9 cellular contexts compared by ENCODE assay signal in genomic region chr21:42218836-42219605, GRCh38. TPM values are rescaled to one million over a fixed set of nuclear protein-coding genes. Genes with fewer than 3 reads are reported as not detected.
A peak's percentile ranks its signal among the peaks of the same experiment; 100 is the strongest.
DNase-seq lines count a peak whose midpoint lies in the region; ATAC-seq and TF ChIP-seq lines count a peak whose summit lies in the region.
"Had no signal": no experiment of that assay in that cellular context is flagged by ENCODE, and none has a peak within 500 bp of the region (broad histone marks: within the 10 kb centered on the region; RNA-seq: fewer than 3 reads in every experiment).

ABCG1 (plus strand) TSS chr21:42219140; CDS start chr21:42219263, 123 bp downstream.

- in situ Hi-C loops in Caki2 (cut with HindIII; ENCODE audit: low pct_unique_long_range_greater_than_20kb, low sequenced_read_pairs), result no loop called here

- DNase-seq in Caki2 (ENCODE audit: low read depth) (peak; percentile 19), LNCaP clone FGC (ENCODE audit: low read depth) (no peak), ecto neural progenitor cell (ENCODE audit: low spot score) (peak; percentile 80), lung (ENCODE audit: low spot score) (no peak), kidney glomerular epithelial cell (lab: John Stamatoyannopoulos, UW) (no peak)
- peak; percentile 51 for DNase-seq in activated CD4-positive, CD25-positive, alpha-beta regulatory T cell treated with anti-CD3 and anti-CD28 coated beads, Interleukin-2, amount 50 U/mL, for 72 hours
- peak; percentile 21 to 61 (median 53) for DNase-seq in stimulated activated naive CD4-positive, alpha-beta T cell (lab: John Stamatoyannopoulos, UW)

- ATAC-seq in lung (ENCODE audit: insufficient read depth, low FRiP score), result peak; percentile 37
- ATAC-seq in GM21786 (IDR thresholded peaks at IDR 0.05; ENCODE audit: unreplicated experiment), result no peak
- ATAC-seq: K562 had no signal

- H3K9me3 ChIP-seq in lung (ENCODE audit: control insufficient read depth in 2 of 2, insufficient read depth in 1 of 2, low read length in 1 of 2), result no peaks in the 10 kb centered on the region

- H3K27ac ChIP-seq in lung (ENCODE audit: low read depth in 1 of 2, low read length in 1 of 2), result peak within 1 kb of the TSS; percentile 69 to 94

- H3K36me3 ChIP-seq in lung (ENCODE audit: control insufficient read depth in 2 of 2, insufficient read depth in 2 of 2, low read length in 2 of 2), result no peaks in the 10 kb centered on the region

- no peak for TF ChIP-seq CTCF in LNCaP clone FGC (IDR thresholded peaks at IDR 0.05; ENCODE audit: control insufficient read depth, extremely low read depth, insufficient read depth)
- no peak for TF ChIP-seq CTCF in lung (IDR thresholded peaks at IDR 0.05; ENCODE audit: control extremely low read depth, extremely low read depth)

- 0 to 1% methylated on average over 50 to 83 of the region's 83 CpGs for WGBS in lung, 2 donors

- H3K4me1 ChIP-seq in lung (ENCODE audit: control insufficient read depth in 2 of 2, insufficient read depth in 2 of 2, low read length in 2 of 2), result peaks cover 3 to 10% of the 10 kb centered on the region in 2 donors

- H3K4me3 ChIP-seq in LNCaP clone FGC (ENCODE audit: low read depth, low read length) (peak within 1 kb of the TSS; percentile 71), lung (peak within 1 kb of the TSS; percentile 67)
- H3K4me3 ChIP-seq: K562 had no signal

- H3K27me3 ChIP-seq in lung (ENCODE audit: control insufficient read depth, insufficient read depth), result no peaks in the 10 kb centered on the region

RNA-seq across cellular contexts. Expression of gene ABCG1, which starts in this region (rescaled TPM):
- 4.6 and 10.3 TPM in 2 replicates for total RNA-seq in Caki2 (2014; rRNA removed; shearing (Covaris generic); ENCODE audit: low replicate concordance)
- total RNA-seq in lung, result 10 to 100 TPM; 36.4 to 65.0 TPM
- 10 to 100 TPM; 11.5 to 33.5 TPM for polyA plus RNA-seq in lung
- polyA plus RNA-seq: K562 had no signal

Comparison
In these comparisons a context has a peak if more than half of its experiments do, and no peak if none do; other contexts are left out.
1. DNase-seq: peak in Caki2 (single experiment), activated CD4-positive, CD25-positive, alpha-beta regulatory T cell treated with anti-CD3 and anti-CD28 coated beads, Interleukin-2, amount 50 U/mL, for 72 hours (single experiment), ecto neural progenitor cell (single experiment) and stimulated activated naive CD4-positive, alpha-beta T cell (6 of 6); none in LNCaP clone FGC (single experiment), lung (single experiment) and kidney glomerular epithelial cell (single experiment).